19 cellular contexts compared by ENCODE assay signal in the genomic region with DNA sequence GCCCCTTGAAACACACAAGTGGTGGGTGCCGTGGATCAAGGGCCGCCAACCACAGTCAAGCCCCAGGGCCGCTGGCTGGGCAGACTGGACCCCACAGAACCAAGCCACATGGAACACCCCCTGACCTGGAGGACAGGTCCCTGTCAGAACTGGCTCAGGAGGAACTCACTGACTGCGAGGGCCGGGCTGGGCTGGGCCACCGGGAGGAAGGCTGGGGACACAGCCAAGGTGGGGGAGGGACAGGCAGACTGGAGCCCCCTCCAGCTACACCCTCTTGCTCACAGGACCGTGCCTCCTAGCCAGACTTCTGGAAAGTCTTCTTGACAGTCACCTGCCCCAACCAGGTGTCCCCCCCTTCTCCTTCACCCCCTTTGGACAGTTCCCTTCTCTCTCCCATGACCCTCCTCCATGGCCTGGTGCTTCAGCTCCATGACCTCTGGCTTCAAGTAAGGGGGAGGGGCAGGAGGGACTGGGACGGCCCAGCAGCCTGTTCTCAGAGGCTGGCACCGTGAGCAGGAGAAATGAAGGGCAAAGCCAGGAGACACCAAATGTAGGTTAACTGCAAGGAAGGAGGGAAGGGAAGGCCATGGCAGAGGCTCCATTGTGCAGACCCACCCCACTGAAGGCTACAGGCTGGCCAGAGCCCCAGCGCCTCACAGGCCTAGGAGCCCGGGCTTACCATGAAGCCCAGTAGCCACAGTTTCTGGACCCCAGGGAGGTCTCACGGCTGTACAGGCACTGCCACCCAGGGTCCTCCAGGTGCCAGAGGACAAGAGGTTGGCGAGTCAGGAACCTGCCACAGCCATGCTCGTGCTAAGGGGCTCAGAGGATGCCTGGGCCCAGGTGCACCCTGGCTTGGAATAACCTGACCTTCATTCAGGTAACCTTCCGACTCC. TPM values are rescaled to one million over a fixed set of nuclear protein-coding genes. Genes with fewer than 3 reads are reported as not detected.
A peak's percentile ranks its signal among the peaks of the same experiment; 100 is the strongest.
DNase-seq lines count a peak whose midpoint lies in the region; ATAC-seq, FAIRE-seq and TF ChIP-seq lines count a peak whose summit lies in the region.
"Had no signal": no experiment of that assay in that cellular context is flagged by ENCODE, and none has a peak within 500 bp of the region (broad histone marks: within the 10 kb centered on the region; RNA-seq: fewer than 3 reads in every experiment).

No MANE protein-coding gene starts in this region.

- TF ChIP-seq CTCF in kidney (IDR thresholded peaks at IDR 0.05; ENCODE audit: borderline replicate concordance, extremely low read depth, insufficient read depth) (no peak), HepG2 (CRISPR knock-in tag; IDR thresholded peaks at IDR 0.05) (no peak), sigmoid colon (IDR thresholded peaks at IDR 0.05) (no peak), GM23338 (conservative IDR thresholded peaks at IDR 0.05; ENCODE audit: low read depth in 2 of 2) (no peak)

- POLR2A ChIA-PET in HepG2 (lab: Yijun Ruan, JAX), result interaction anchor here (0.8 to 11.8 kb wide), 5 partner anchors 11 to 25 kb away, joined by 3 to 596 read pairs (median 144); a partner anchor contains a TSS

- peaks cover 0 to 4% of the 10 kb centered on the region in 2 donors for H3K4me1 ChIP-seq in kidney (ENCODE audit: control insufficient read depth in 1 of 2, insufficient read depth in 1 of 2, low read depth in 1 of 2, low read length in 2 of 2)
- peaks cover 84% of the 10 kb centered on the region for H3K4me1 ChIP-seq in HepG2 (ENCODE audit: insufficient read depth, low read length)
- peaks cover 35% of the 10 kb centered on the region for H3K4me1 ChIP-seq in mesenchymal stem cell (ENCODE audit: control insufficient read depth, insufficient read depth, low read depth, low read length)
- no peaks in the 10 kb centered on the region for H3K4me1 ChIP-seq in sigmoid colon
- no peaks in the 10 kb centered on the region for H3K4me1 ChIP-seq in GM23338 (ENCODE audit: insufficient read depth)
- H3K4me1 ChIP-seq: BE2C had no signal

- in situ Hi-C loops in HepG2 (cut with HindIII; ENCODE audit: extremely low pct_ligation_motif_present, low pct_unique_long_range_greater_than_20kb), result no loop called here

- H4K20me1 ChIP-seq in HepG2 (ENCODE audit: insufficient read depth, low read length), result no peaks in the 10 kb centered on the region
- H4K20me1 ChIP-seq in GM23338 (replicated peaks; ENCODE audit: insufficient read depth), result no peaks in the 10 kb centered on the region

- H3K27ac ChIP-seq in kidney (ENCODE audit: low read depth in 2 of 2, low read length in 2 of 2), result peak overlapping the region; percentile 60 to 78
- peak overlapping the region; percentile 100 for H3K27ac ChIP-seq in HepG2 (ENCODE audit: extremely low read length, insufficient read depth, low read length)
- no peak overlapping the region for H3K27ac ChIP-seq in mesenchymal stem cell (ENCODE audit: low read length, poor library complexity, severe bottlenecking)
- no peak overlapping the region for H3K27ac ChIP-seq in sigmoid colon
- H3K27ac ChIP-seq in GM23338 (ENCODE audit: low read depth), result no peak overlapping the region
- H3K27ac ChIP-seq: C4-2B had no signal

- H3K4me3 ChIP-seq in kidney (ENCODE audit: low read length in 2 of 2) (peak overlapping the region in 1 of 2 donors; percentile 35), HepG2 (replicated peaks in 1 of 3; ENCODE audit: insufficient read depth in 1 of 3, low read depth in 2 of 3, low read length in 3 of 3) (peak overlapping the region; percentile 46 to 77 (median 69); a peak in 5 of 6 replicates), mesenchymal stem cell (ENCODE audit: insufficient read depth in 1 of 2, low read depth in 1 of 2, low read length in 2 of 2) (no peak overlapping the region), sigmoid colon (no peak overlapping the region), GM23338 (no peak overlapping the region)
- H3K4me3 ChIP-seq: A549, GM12878 had no signal

- no peak overlapping the region for H3K27ac Mint-ChIP-seq in GM23338
- H3K27ac Mint-ChIP-seq: CD4-positive, alpha-beta memory T cell; HFFc6 had no signal

- H2AK5ac ChIP-seq in mesenchymal stem cell (ENCODE audit: low read length, severe bottlenecking), result peak overlapping the region; percentile 37

- H3K27me3 Mint-ChIP-seq in GM23338 (ENCODE audit: insufficient read depth, low read depth, poor library complexity), result peaks cover 3% of the 10 kb centered on the region

- H3K4me3 Mint-ChIP-seq in GM23338, result no peak overlapping the region
- H3K4me3 Mint-ChIP-seq: CD4-positive, alpha-beta memory T cell; HFFc6 had no signal

- no peaks in the 10 kb centered on the region for H3K9me2 ChIP-seq in GM23338 (ENCODE audit: insufficient read depth)

- no peak overlapping the region for H3K4ac ChIP-seq in mesenchymal stem cell (ENCODE audit: low read depth in 1 of 2, low read length in 2 of 2)

- no peaks in the 10 kb centered on the region for H3K27me3 ChIP-seq in HepG2 (ENCODE audit: control insufficient read depth in 1 of 2, insufficient read depth in 2 of 2, low read length in 2 of 2)
- H3K27me3 ChIP-seq in mesenchymal stem cell (ENCODE audit: control insufficient read depth in 1 of 2, insufficient read depth in 1 of 2, low read length in 2 of 2), result peaks cover 0 to 71% of the 10 kb centered on the region in 2 experiments
- peaks cover 0 to 3% (median 0%) of the 10 kb centered on the region in 3 donors for H3K27me3 ChIP-seq in sigmoid colon
- H3K27me3 ChIP-seq in GM23338 (ENCODE audit: insufficient read depth), result no peaks in the 10 kb centered on the region
- H3K27me3 ChIP-seq: BE2C had no signal

- H3K14ac ChIP-seq in mesenchymal stem cell (ENCODE audit: low read length in 2 of 2), result no peak overlapping the region

- TF ChIP-seq EP300 in HepG2 (IDR thresholded peaks at IDR 0.05; ENCODE audit: low read depth in 2 of 2, low read length in 2 of 2) (no peak), HepG2 (CRISPR knock-in tag; IDR thresholded peaks at IDR 0.05; ENCODE audit: borderline replicate concordance) (no peak; the same call in 1 of the 2 replicates), sigmoid colon (IDR thresholded peaks at IDR 0.05) (no peak)

- no peak overlapping the region for H2BK5ac ChIP-seq in mesenchymal stem cell (ENCODE audit: low read depth, low read length, poor library complexity, severe bottlenecking)

- H3K4me2 ChIP-seq in HepG2 (ENCODE audit: low read depth, low read length) (peak overlapping the region; percentile 91), mesenchymal stem cell (ENCODE audit: low read length, poor library complexity, severe bottlenecking) (no peak overlapping the region), GM23338 (no peak overlapping the region)

- DNase-seq in kidney (peak; percentile 64), HepG2 (ENCODE audit: low spot score) (peak; percentile 43), mesenchymal stem cell (no peak), sigmoid colon (peak; percentile 52), hepatic stellate cell (ENCODE audit: low spot score) (no peak), GM23338 (ENCODE audit: low spot score) (no peak)
- DNase-seq: BE2C; CD4-positive, alpha-beta memory T cell; DMS79; HCEC 1CT; HFFc6 had no signal

- H3K9ac ChIP-seq in kidney (ENCODE audit: low read length in 2 of 2) (peak overlapping the region in 1 of 2 donors; percentile 7), HepG2 (ENCODE audit: insufficient read depth, low read depth, low read length) (peak overlapping the region; percentile 95), mesenchymal stem cell (ENCODE audit: low read length) (no peak overlapping the region)

- no peak for FAIRE-seq in kidney (lab: Jason Lieb, UNC)
- FAIRE-seq in HepG2 (lab: Jason Lieb, UNC), result peak; percentile 93
- FAIRE-seq: A549, GM12878, GM18507, HTR-8/SVneo had no signal

- no peak for TF ChIP-seq RAD21 in HepG2 (CRISPR knock-in tag; IDR thresholded peaks at IDR 0.05)

- no peak overlapping the region for H4K8ac ChIP-seq in mesenchymal stem cell (ENCODE audit: low read length)

- CTCF ChIA-PET in HepG2 (lab: Yijun Ruan, JAX; ENCODE audit: low intra/inter-chr PET ratio, low total read pairs), result no interaction called here

- H3K9me3 ChIP-seq in kidney (ENCODE audit: control insufficient read depth in 1 of 2, low read length in 2 of 2), result no peaks in the 10 kb centered on the region
- no peaks in the 10 kb centered on the region for H3K9me3 ChIP-seq in HepG2 (ENCODE audit: low read length)
- no peaks in the 10 kb centered on the region for H3K9me3 ChIP-seq in mesenchymal stem cell (ENCODE audit: control insufficient read depth, low read length)
- H3K9me3 ChIP-seq in sigmoid colon, result no peaks in the 10 kb centered on the region
- H3K9me3 ChIP-seq: A549, BE2C had no signal

- no peak overlapping the region for H3K23ac ChIP-seq in mesenchymal stem cell (ENCODE audit: low read length in 2 of 2)

- intact Hi-C loops in kidney (cut with DNase I), result no loop called here
- intact Hi-C loops in HepG2 (cut with micrococcal nuclease; ENCODE audit: unreplicated experiment), result no loop called here
- intact Hi-C loops in sigmoid colon (cut with DNase I), result no loop called here

- H3K4me1 Mint-ChIP-seq in GM23338, result peaks cover 2% of the 10 kb centered on the region; the same call in 1 of the 3 replicates
- H3K4me1 Mint-ChIP-seq: CD4-positive, alpha-beta memory T cell had no signal

- H3K18ac ChIP-seq in mesenchymal stem cell (ENCODE audit: low read depth in 1 of 2, low read length in 2 of 2), result no peak overlapping the region

- H2BK120ac ChIP-seq in mesenchymal stem cell (ENCODE audit: low read depth, low read length), result no peak overlapping the region

- H4K91ac ChIP-seq in mesenchymal stem cell (ENCODE audit: low read length), result no peak overlapping the region

- H3K79me1 ChIP-seq in mesenchymal stem cell (replicated peaks; ENCODE audit: low read length, poor library complexity, severe bottlenecking), result no peaks in the 10 kb centered on the region

- H2AFZ ChIP-seq in HepG2 (ENCODE audit: low read length) (no peak overlapping the region), mesenchymal stem cell (ENCODE audit: low read depth, low read length) (no peak overlapping the region), GM23338 (no peak overlapping the region)

- no peaks in the 10 kb centered on the region for H3K9me3 Mint-ChIP-seq in GM23338
- H3K9me3 Mint-ChIP-seq: CD4-positive, alpha-beta memory T cell; HFFc6 had no signal

- H3F3A ChIP-seq in GM23338 (replicated peaks; ENCODE audit: low read depth), result no peaks in the 10 kb centered on the region

- ATAC-seq in HepG2 (no peak), GM23338 (no peak), GM21447 (IDR thresholded peaks at IDR 0.05; ENCODE audit: unreplicated experiment) (no peak)
- ATAC-seq: A549, GM12878 had no signal

- H2BK12ac ChIP-seq in mesenchymal stem cell (ENCODE audit: low read length in 2 of 2), result no peak overlapping the region

- no peak overlapping the region for H2BK15ac ChIP-seq in mesenchymal stem cell (ENCODE audit: low read depth, poor library complexity, severe bottlenecking)

- H3K79me2 ChIP-seq in HepG2 (ENCODE audit: insufficient read depth, low read length) (peaks cover 22% of the 10 kb centered on the region), GM23338 (replicated peaks; ENCODE audit: insufficient read depth) (no peaks in the 10 kb centered on the region)

- no CpG with 5 or more reads among the region's 15 CpGs for WGBS in HepG2 (ENCODE audit: low lambda C conversion rate)
- WGBS in mesenchymal stem cell, result 91% methylated on average over 12 of the region's 15 CpGs
- 75 to 85% methylated on average over 15 of the region's 15 CpGs for WGBS in sigmoid colon, 2 donors

- TF ChIP-seq POLR2A in HepG2 (IDR thresholded peaks at IDR 0.05; ENCODE audit: insufficient read depth in 1 of 2, low read depth in 2 of 2, low read length in 2 of 2), result no peak
- no peak for TF ChIP-seq POLR2A in sigmoid colon (IDR thresholded peaks at IDR 0.05)

- H3K36me3 ChIP-seq in kidney (ENCODE audit: control insufficient read depth in 1 of 2, insufficient read depth in 2 of 2, low read length in 2 of 2) (no peaks in the 10 kb centered on the region), HepG2 (replicated peaks in 1 of 2; ENCODE audit: control insufficient read depth in 1 of 2, insufficient read depth in 2 of 2, low read length in 2 of 2) (no peaks in the 10 kb centered on the region), mesenchymal stem cell (ENCODE audit: control insufficient read depth in 1 of 2, insufficient read depth in 2 of 2, low read depth in 1 of 2, low read length in 2 of 2) (no peaks in the 10 kb centered on the region), sigmoid colon (no peaks in the 10 kb centered on the region), GM23338 (ENCODE audit: insufficient read depth) (no peaks in the 10 kb centered on the region)
- H3K36me3 ChIP-seq: BE2C had no signal

- no peaks in the 10 kb centered on the region for H3K36me3 Mint-ChIP-seq in GM23338 (ENCODE audit: low read depth)
- H3K36me3 Mint-ChIP-seq: CD4-positive, alpha-beta memory T cell had no signal

- no TSS peak for BruUV-seq in HepG2 (replicated peaks; lab: Mats Ljungman, UMichigan)

RNA-seq across cellular contexts. Expression of a gene that starts 22.6 kb away (rescaled TPM):
- 4.7 TPM for total RNA-seq in kidney
- 81.4 TPM for polyA plus RNA-seq in kidney (ENCODE audit: insufficient read depth, low read depth, low replicate concordance)
- 357 and 435 TPM in 2 replicates for total RNA-seq in HepG2 (2016; rRNA removed; fragmentation: Illumina TruSeq; extraction: Trizol)
- 183 and 202 TPM in 2 replicates for total RNA-seq in HepG2 (2016; cell fraction: cytosol; rRNA removed; fragmentation: Illumina TruSeq; extraction: Trizol; ENCODE audit: low read depth)
- total RNA-seq in HepG2 (2016; cell fraction: insoluble cytoplasmic fraction; rRNA removed; fragmentation: Illumina TruSeq; extraction: Trizol), result 332 and 447 TPM in 2 replicates
- 386 and 448 TPM in 2 replicates for total RNA-seq in HepG2 (2016; cell fraction: membrane; rRNA removed; fragmentation: Illumina TruSeq; extraction: Trizol)
- 159 and 193 TPM in 2 replicates for total RNA-seq in HepG2 (2016; cell fraction: nucleus; rRNA removed; fragmentation: Illumina TruSeq; extraction: Trizol)
- 235 and 335 TPM in 2 replicates for polyA plus RNA-seq in HepG2 (2011; rRNA removed)
- polyA plus RNA-seq in HepG2 (2011; cell fraction: cytosol; rRNA removed), result 239 and 294 TPM in 2 replicates
- polyA plus RNA-seq in HepG2 (2011; cell fraction: nucleus; rRNA removed), result 263 and 279 TPM in 2 replicates
- 173 and 253 TPM in 2 replicates for polyA plus RNA-seq in HepG2 (2012)
- 162 and 174 TPM in 2 replicates for polyA plus RNA-seq in HepG2 (2016; cell fraction: cytosol; fragmentation: Illumina TruSeq; extraction: Trizol; ENCODE audit: low read depth)
- 322 and 341 TPM in 2 replicates for polyA plus RNA-seq in HepG2 (2016; cell fraction: insoluble cytoplasmic fraction; fragmentation: Illumina TruSeq; extraction: Trizol; ENCODE audit: low read depth)
- polyA plus RNA-seq in HepG2 (2016; cell fraction: membrane; fragmentation: Illumina TruSeq; extraction: Trizol; ENCODE audit: low read depth), result 301 and 303 TPM in 2 replicates
- polyA plus RNA-seq in HepG2 (2016; cell fraction: nucleus; fragmentation: Illumina TruSeq; extraction: Trizol; ENCODE audit: insufficient read depth, low read depth), result 275 and 284 TPM in 2 replicates
- polyA minus RNA-seq in HepG2 (2011; rRNA and poly(A)+ RNA removed; ENCODE audit: low replicate concordance), result 22.4 and 433 TPM in 2 replicates
- polyA minus RNA-seq in HepG2 (2011; cell fraction: cytosol; rRNA and poly(A)+ RNA removed), result 192 and 199 TPM in 2 replicates
- polyA minus RNA-seq in HepG2 (2011; cell fraction: nucleus; rRNA and poly(A)+ RNA removed), result 54.5 and 60.7 TPM in 2 replicates
- 0.03 TPM for polyA plus RNA-seq in mesenchymal stem cell (2013, experiment 1 of 2)
- polyA plus RNA-seq in mesenchymal stem cell (2013, experiment 2 of 2), result 0.01 TPM
- not detected for total RNA-seq in sigmoid colon
- under 1 TPM in 1 of 3 donors, not detected in 2; 0.06 TPM for polyA plus RNA-seq in sigmoid colon
- 3.4 and 3.9 TPM in 2 replicates for total RNA-seq in GM23338 (2014; rRNA removed; shearing (Covaris generic))
- polyA plus RNA-seq in GM23338 (2016; fragmentation: Nextera tagmentation; extraction: Ambion mirVana), result 0.54 and 0.71 TPM in 2 replicates
- total RNA-seq: CD4-positive, alpha-beta memory T cell; HFFc6 had no signal
- polyA plus RNA-seq: AG04450; CD4-positive, alpha-beta memory T cell; GM12878 had no signal

RNA-seq across cellular contexts. Expression of a gene that starts 25.5 kb away (rescaled TPM):
- total RNA-seq in kidney (14.6 TPM), HepG2 (2016; rRNA removed; fragmentation: Illumina TruSeq; extraction: Trizol) (23.7 and 25.5 TPM in 2 replicates), sigmoid colon (10 to 100 TPM; 31.8 to 49.0 (median 39.9) TPM)
- polyA plus RNA-seq in kidney (ENCODE audit: insufficient read depth, low read depth, low replicate concordance) (35.4 TPM), HepG2 (2011; rRNA removed) (15.0 and 22.0 TPM in 2 replicates), sigmoid colon (10 to 100 TPM; 36.7 to 40.8 (median 37.9) TPM), GM23338 (2016; fragmentation: Nextera tagmentation; extraction: Ambion mirVana) (19.4 and 23.9 TPM in 2 replicates)
- 68.7 and 75.5 TPM in 2 replicates for total RNA-seq in HepG2 (2016; cell fraction: cytosol; rRNA removed; fragmentation: Illumina TruSeq; extraction: Trizol; ENCODE audit: low read depth)
- total RNA-seq in HepG2 (2016; cell fraction: insoluble cytoplasmic fraction; rRNA removed; fragmentation: Illumina TruSeq; extraction: Trizol), result 21.1 and 24.5 TPM in 2 replicates
- total RNA-seq in HepG2 (2016; cell fraction: membrane; rRNA removed; fragmentation: Illumina TruSeq; extraction: Trizol), result 70.2 and 79.6 TPM in 2 replicates
- total RNA-seq in HepG2 (2016; cell fraction: nucleus; rRNA removed; fragmentation: Illumina TruSeq; extraction: Trizol), result 9.8 and 13.2 TPM in 2 replicates
- 21.9 and 25.7 TPM in 2 replicates for polyA plus RNA-seq in HepG2 (2011; cell fraction: cytosol; rRNA removed)
- 11.2 and 14.5 TPM in 2 replicates for polyA plus RNA-seq in HepG2 (2011; cell fraction: nucleus; rRNA removed)
- polyA plus RNA-seq in HepG2 (2012), result 8.9 and 11.1 TPM in 2 replicates
- polyA plus RNA-seq in HepG2 (2016; cell fraction: cytosol; fragmentation: Illumina TruSeq; extraction: Trizol; ENCODE audit: low read depth), result 68.9 and 82.0 TPM in 2 replicates
- polyA plus RNA-seq in HepG2 (2016; cell fraction: insoluble cytoplasmic fraction; fragmentation: Illumina TruSeq; extraction: Trizol; ENCODE audit: low read depth), result 20.1 and 20.6 TPM in 2 replicates
- 55.1 and 67.3 TPM in 2 replicates for polyA plus RNA-seq in HepG2 (2016; cell fraction: membrane; fragmentation: Illumina TruSeq; extraction: Trizol; ENCODE audit: low read depth)
- 15.0 and 20.6 TPM in 2 replicates for polyA plus RNA-seq in HepG2 (2016; cell fraction: nucleus; fragmentation: Illumina TruSeq; extraction: Trizol; ENCODE audit: insufficient read depth, low read depth)
- 19.4 and 43.5 TPM in 2 replicates for polyA minus RNA-seq in HepG2 (2011; rRNA and poly(A)+ RNA removed; ENCODE audit: low replicate concordance)
- 6.7 and 9.8 TPM in 2 replicates for polyA minus RNA-seq in HepG2 (2011; cell fraction: cytosol; rRNA and poly(A)+ RNA removed)
- polyA minus RNA-seq in HepG2 (2011; cell fraction: nucleus; rRNA and poly(A)+ RNA removed), result 5.4 and 6.1 TPM in 2 replicates
- 24.5 TPM for polyA plus RNA-seq in mesenchymal stem cell (2013, experiment 1 of 2)
- polyA plus RNA-seq in mesenchymal stem cell (2013, experiment 2 of 2), result 26.2 TPM
- 18.3 and 30.2 TPM in 2 replicates for total RNA-seq in GM23338 (2014; rRNA removed; shearing (Covaris generic))

RNA-seq across cellular contexts. Expression of a gene that starts 49.2 kb away (rescaled TPM):
- total RNA-seq in kidney, result 1.5 TPM
- 5.5 TPM for polyA plus RNA-seq in kidney (ENCODE audit: insufficient read depth, low read depth, low replicate concordance)
- total RNA-seq in HepG2 (2016; rRNA removed; fragmentation: Illumina TruSeq; extraction: Trizol), result not detected in 2 replicates
- not detected in 2 replicates for total RNA-seq in HepG2 (2016; cell fraction: cytosol; rRNA removed; fragmentation: Illumina TruSeq; extraction: Trizol; ENCODE audit: low read depth)
- not detected in 2 replicates for total RNA-seq in HepG2 (2016; cell fraction: insoluble cytoplasmic fraction; rRNA removed; fragmentation: Illumina TruSeq; extraction: Trizol)
- total RNA-seq in HepG2 (2016; cell fraction: membrane; rRNA removed; fragmentation: Illumina TruSeq; extraction: Trizol), result not detected in 2 replicates
- total RNA-seq in HepG2 (2016; cell fraction: nucleus; rRNA removed; fragmentation: Illumina TruSeq; extraction: Trizol), result not detected in 2 replicates
- polyA plus RNA-seq in HepG2 (2011; rRNA removed), result 33.1 and 55.3 TPM in 2 replicates
- 25.3 and 25.4 TPM in 2 replicates for polyA plus RNA-seq in HepG2 (2011; cell fraction: cytosol; rRNA removed)
- 294 and 322 TPM in 2 replicates for polyA plus RNA-seq in HepG2 (2011; cell fraction: nucleus; rRNA removed)
- 32.4 and 45.3 TPM in 2 replicates for polyA plus RNA-seq in HepG2 (2012)
- polyA plus RNA-seq in HepG2 (2016; cell fraction: cytosol; fragmentation: Illumina TruSeq; extraction: Trizol; ENCODE audit: low read depth), result 0.12 TPM in 1 of 2 replicates, not detected in the other
- not detected in 2 replicates for polyA plus RNA-seq in HepG2 (2016; cell fraction: insoluble cytoplasmic fraction; fragmentation: Illumina TruSeq; extraction: Trizol; ENCODE audit: low read depth)
- not detected in 2 replicates for polyA plus RNA-seq in HepG2 (2016; cell fraction: membrane; fragmentation: Illumina TruSeq; extraction: Trizol; ENCODE audit: low read depth)
- polyA plus RNA-seq in HepG2 (2016; cell fraction: nucleus; fragmentation: Illumina TruSeq; extraction: Trizol; ENCODE audit: insufficient read depth, low read depth), result 1.2 TPM in 1 of 2 replicates, not detected in the other
- polyA minus RNA-seq in HepG2 (2011; rRNA and poly(A)+ RNA removed; ENCODE audit: low replicate concordance), result 0.91 and 21.5 TPM in 2 replicates
- polyA minus RNA-seq in HepG2 (2011; cell fraction: cytosol; rRNA and poly(A)+ RNA removed), result 8.9 and 13.2 TPM in 2 replicates
- polyA minus RNA-seq in HepG2 (2011; cell fraction: nucleus; rRNA and poly(A)+ RNA removed), result 42.2 and 53.6 TPM in 2 replicates
- polyA plus RNA-seq in mesenchymal stem cell (2013, experiment 1 of 2), result 0.10 TPM
- 0.03 TPM for polyA plus RNA-seq in mesenchymal stem cell (2013, experiment 2 of 2)
- total RNA-seq in sigmoid colon, result 100 to 1,000 TPM in 1 of 4 donors, 10 to 100 TPM in 3; 33.9 to 135 (median 64.2) TPM
- 1 to 10 TPM in 1 of 3 donors, not detected in 2; 4.6 TPM for polyA plus RNA-seq in sigmoid colon
- 5.4 and 11.9 TPM in 2 replicates for total RNA-seq in GM23338 (2014; rRNA removed; shearing (Covaris generic))
- polyA plus RNA-seq in GM23338 (2016; fragmentation: Nextera tagmentation; extraction: Ambion mirVana), result 3.0 and 3.5 TPM in 2 replicates
- total RNA-seq: CD4-positive, alpha-beta memory T cell; G401 had no signal
- polyA plus RNA-seq: AG04450; CD4-positive, alpha-beta memory T cell had no signal

Comparison
In these comparisons a context has a peak if more than half of its experiments do, and no peak if none do; other contexts are left out.
1. DNase-seq: peak in kidney (single experiment), HepG2 (single experiment) and sigmoid colon (single experiment); none in mesenchymal stem cell (single experiment), hepatic stellate cell (single experiment) and GM23338 (single experiment).
2. H3K27ac ChIP-seq: peak in kidney (2 of 2) and HepG2 (single experiment); none in mesenchymal stem cell (single experiment), sigmoid colon (0 of 4) and GM23338 (single experiment).
3. H3K4me3 ChIP-seq: peak in HepG2 (3 of 3); none in mesenchymal stem cell (0 of 2), sigmoid colon (0 of 4) and GM23338 (single experiment).
4. RNA of a gene that starts 22.6 kb away (total RNA-seq): 159 to 448 TPM in HepG2; 4.7 TPM in kidney (single experiment), 3.4 to 3.9 TPM in GM23338 and not detected in sigmoid colon; every median in the first group is over 10 times any median in the second.